2 cellular contexts compared by ENCODE assay signal in the genomic region with DNA sequence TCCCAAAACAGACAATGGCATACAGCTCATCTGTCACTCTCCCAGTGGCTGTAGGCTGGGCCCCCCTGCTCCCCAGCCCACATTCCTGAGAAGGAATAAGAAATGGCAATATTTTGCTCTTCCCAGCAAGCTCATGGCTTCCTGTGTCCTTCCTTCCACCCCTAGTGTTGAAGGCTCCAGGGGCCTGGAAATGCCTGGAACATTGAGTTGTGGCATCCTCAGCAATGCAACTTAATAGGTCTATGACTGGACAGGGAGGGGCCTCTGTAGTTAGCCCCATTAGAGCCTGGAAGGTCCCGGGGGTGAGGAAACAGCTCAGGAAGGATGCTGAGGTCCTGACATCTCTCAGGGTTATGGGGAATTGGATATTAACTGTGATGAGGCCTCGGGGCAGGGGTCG.
TF ChIP-seq lines count a peak whose summit lies in the region.

No MANE protein-coding gene starts in this region.

TF ChIP-seq in SK-N-SH, 30 proteins besides CTCF, POLR2A, EP300 and RAD21 (continued from another document):
- TF ChIP-seq, protein P1, sequence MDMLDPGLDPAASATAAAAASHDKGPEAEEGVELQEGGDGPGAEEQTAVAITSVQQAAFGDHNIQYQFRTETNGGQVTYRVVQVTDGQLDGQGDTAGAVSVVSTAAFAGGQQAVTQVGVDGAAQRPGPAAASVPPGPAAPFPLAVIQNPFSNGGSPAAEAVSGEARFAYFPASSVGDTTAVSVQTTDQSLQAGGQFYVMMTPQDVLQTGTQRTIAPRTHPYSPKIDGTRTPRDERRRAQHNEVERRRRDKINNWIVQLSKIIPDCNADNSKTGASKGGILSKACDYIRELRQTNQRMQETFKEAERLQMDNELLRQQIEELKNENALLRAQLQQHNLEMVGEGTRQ (IDR thresholded peaks at IDR 0.05; ENCODE audit: borderline replicate concordance, low read depth, low read length), result no peak
- no peak for TF ChIP-seq JUND (IDR thresholded peaks at IDR 0.05)
- TF ChIP-seq SIN3A (IDR thresholded peaks at IDR 0.05; ENCODE audit: borderline replicate concordance, low read depth, low read length), result no peak
- TF ChIP-seq, protein P2, sequence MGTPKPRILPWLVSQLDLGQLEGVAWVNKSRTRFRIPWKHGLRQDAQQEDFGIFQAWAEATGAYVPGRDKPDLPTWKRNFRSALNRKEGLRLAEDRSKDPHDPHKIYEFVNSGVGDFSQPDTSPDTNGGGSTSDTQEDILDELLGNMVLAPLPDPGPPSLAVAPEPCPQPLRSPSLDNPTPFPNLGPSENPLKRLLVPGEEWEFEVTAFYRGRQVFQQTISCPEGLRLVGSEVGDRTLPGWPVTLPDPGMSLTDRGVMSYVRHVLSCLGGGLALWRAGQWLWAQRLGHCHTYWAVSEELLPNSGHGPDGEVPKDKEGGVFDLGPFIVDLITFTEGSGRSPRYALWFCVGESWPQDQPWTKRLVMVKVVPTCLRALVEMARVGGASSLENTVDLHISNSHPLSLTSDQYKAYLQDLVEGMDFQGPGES (IDR thresholded peaks at IDR 0.05; ENCODE audit: low read depth, low read length), result no peak
- TF ChIP-seq GABPA (IDR thresholded peaks at IDR 0.05; ENCODE audit: low read depth), result no peak
- TF ChIP-seq MXI1 (IDR thresholded peaks at IDR 0.05; ENCODE audit: low read depth, low read length), result no peak

TF ChIP-seq in SK-N-SH treated with all-trans-retinoic acid at 6 μM for 48 hours, 23 proteins besides CTCF, POLR2A, EP300 and RAD21 (continued from another document):
- TF ChIP-seq, protein P3, sequence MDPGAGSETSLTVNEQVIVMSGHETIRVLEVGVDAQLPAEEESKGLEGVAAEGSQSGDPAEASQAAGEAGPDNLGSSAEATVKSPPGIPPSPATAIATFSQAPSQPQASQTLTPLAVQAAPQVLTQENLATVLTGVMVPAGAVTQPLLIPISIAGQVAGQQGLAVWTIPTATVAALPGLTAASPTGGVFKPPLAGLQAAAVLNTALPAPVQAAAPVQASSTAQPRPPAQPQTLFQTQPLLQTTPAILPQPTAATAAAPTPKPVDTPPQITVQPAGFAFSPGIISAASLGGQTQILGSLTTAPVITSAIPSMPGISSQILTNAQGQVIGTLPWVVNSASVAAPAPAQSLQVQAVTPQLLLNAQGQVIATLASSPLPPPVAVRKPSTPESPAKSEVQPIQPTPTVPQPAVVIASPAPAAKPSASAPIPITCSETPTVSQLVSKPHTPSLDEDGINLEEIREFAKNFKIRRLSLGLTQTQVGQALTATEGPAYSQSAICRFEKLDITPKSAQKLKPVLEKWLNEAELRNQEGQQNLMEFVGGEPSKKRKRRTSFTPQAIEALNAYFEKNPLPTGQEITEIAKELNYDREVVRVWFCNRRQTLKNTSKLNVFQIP (CRISPR knock-in tag; IDR thresholded peaks at IDR 0.05; ENCODE audit: borderline replicate concordance, low read depth), result no peak
- TF ChIP-seq, protein P4, sequence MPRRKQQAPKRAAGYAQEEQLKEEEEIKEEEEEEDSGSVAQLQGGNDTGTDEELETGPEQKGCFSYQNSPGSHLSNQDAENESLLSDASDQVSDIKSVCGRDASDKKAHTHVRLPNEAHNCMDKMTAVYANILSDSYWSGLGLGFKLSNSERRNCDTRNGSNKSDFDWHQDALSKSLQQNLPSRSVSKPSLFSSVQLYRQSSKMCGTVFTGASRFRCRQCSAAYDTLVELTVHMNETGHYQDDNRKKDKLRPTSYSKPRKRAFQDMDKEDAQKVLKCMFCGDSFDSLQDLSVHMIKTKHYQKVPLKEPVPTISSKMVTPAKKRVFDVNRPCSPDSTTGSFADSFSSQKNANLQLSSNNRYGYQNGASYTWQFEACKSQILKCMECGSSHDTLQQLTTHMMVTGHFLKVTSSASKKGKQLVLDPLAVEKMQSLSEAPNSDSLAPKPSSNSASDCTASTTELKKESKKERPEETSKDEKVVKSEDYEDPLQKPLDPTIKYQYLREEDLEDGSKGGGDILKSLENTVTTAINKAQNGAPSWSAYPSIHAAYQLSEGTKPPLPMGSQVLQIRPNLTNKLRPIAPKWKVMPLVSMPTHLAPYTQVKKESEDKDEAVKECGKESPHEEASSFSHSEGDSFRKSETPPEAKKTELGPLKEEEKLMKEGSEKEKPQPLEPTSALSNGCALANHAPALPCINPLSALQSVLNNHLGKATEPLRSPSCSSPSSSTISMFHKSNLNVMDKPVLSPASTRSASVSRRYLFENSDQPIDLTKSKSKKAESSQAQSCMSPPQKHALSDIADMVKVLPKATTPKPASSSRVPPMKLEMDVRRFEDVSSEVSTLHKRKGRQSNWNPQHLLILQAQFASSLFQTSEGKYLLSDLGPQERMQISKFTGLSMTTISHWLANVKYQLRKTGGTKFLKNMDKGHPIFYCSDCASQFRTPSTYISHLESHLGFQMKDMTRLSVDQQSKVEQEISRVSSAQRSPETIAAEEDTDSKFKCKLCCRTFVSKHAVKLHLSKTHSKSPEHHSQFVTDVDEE (CRISPR knock-in tag; IDR thresholded peaks at IDR 0.05), result no peak
- TF ChIP-seq ZFP30 (CRISPR knock-in tag; IDR thresholded peaks at IDR 0.05), result no peak
